In the genomic region with DNA sequence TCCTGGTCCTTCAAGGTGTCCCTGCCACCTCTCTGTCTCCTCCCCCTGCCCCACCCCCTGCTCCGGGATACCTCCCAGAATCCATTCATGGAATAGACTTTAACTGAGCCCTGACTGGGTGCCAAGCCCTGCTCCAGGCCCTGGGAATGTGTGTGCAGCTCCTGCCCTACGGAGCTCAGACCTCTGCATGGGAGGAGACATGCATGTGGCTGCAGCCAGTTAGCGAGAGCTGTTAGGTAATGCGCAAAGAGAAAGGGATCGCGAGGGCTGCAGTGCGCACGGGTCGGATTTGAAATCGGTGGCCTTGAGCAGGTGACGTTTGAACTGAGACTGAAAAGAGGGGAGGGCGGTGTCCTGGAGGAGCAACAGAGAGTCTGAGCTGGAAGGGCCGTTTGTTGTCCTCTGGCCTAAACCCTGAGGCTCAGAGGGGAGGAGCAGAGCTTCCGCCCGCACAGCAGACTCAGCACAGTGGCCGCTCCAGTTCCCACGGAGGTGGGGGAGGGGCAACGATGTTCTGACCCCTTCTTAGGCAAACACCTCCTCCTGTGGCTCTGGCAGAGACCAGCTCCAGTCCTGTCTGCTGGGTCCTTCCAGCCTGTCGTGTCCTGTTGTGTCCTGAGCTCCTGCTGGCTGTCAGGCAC, we compare ENCODE assay signal across 1 cellular context.
A peak's percentile ranks its signal among the peaks of the same experiment; 100 is the strongest.
TF ChIP-seq lines count a peak whose summit lies in the region.

No MANE protein-coding gene starts in this region.

TF ChIP-seq in HepG2, 621 proteins besides CTCF, POLR2A, EP300 and RAD21 (continued from another document and continues in another):
- TF ChIP-seq, protein P1, sequence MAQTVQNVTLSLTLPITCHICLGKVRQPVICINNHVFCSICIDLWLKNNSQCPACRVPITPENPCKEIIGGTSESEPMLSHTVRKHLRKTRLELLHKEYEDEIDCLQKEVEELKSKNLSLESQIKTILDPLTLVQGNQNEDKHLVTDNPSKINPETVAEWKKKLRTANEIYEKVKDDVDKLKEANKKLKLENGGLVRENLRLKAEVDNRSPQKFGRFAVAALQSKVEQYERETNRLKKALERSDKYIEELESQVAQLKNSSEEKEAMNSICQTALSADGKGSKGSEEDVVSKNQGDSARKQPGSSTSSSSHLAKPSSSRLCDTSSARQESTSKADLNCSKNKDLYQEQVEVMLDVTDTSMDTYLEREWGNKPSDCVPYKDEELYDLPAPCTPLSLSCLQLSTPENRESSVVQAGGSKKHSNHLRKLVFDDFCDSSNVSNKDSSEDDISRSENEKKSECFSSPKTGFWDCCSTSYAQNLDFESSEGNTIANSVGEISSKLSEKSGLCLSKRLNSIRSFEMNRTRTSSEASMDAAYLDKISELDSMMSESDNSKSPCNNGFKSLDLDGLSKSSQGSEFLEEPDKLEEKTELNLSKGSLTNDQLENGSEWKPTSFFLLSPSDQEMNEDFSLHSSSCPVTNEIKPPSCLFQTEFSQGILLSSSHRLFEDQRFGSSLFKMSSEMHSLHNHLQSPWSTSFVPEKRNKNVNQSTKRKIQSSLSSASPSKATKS (CRISPR knock-in tag; IDR thresholded peaks at IDR 0.05) = no peak
- no peak for TF ChIP-seq CHCHD3 (CRISPR knock-in tag; IDR thresholded peaks at IDR 0.05)
- TF ChIP-seq, protein P2, sequence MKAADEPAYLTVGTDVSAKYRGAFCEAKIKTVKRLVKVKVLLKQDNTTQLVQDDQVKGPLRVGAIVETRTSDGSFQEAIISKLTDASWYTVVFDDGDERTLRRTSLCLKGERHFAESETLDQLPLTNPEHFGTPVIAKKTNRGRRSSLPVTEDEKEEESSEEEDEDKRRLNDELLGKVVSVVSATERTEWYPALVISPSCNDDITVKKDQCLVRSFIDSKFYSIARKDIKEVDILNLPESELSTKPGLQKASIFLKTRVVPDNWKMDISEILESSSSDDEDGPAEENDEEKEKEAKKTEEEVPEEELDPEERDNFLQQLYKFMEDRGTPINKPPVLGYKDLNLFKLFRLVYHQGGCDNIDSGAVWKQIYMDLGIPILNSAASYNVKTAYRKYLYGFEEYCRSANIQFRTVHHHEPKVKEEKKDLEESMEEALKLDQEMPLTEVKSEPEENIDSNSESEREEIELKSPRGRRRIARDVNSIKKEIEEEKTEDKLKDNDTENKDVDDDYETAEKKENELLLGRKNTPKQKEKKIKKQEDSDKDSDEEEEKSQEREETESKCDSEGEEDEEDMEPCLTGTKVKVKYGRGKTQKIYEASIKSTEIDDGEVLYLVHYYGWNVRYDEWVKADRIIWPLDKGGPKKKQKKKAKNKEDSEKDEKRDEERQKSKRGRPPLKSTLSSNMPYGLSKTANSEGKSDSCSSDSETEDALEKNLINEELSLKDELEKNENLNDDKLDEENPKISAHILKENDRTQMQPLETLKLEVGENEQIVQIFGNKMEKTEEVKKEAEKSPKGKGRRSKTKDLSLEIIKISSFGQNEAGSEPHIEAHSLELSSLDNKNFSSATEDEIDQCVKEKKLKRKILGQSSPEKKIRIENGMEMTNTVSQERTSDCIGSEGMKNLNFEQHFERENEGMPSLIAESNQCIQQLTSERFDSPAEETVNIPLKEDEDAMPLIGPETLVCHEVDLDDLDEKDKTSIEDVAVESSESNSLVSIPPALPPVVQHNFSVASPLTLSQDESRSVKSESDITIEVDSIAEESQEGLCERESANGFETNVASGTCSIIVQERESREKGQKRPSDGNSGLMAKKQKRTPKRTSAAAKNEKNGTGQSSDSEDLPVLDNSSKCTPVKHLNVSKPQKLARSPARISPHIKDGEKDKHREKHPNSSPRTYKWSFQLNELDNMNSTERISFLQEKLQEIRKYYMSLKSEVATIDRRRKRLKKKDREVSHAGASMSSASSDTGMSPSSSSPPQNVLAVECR (CRISPR knock-in tag; IDR thresholded peaks at IDR 0.05; ENCODE audit: borderline replicate concordance) = peak; percentile 55; the same call in 1 of the 2 replicates
- TF ChIP-seq NR3C1 (CRISPR knock-in tag; IDR thresholded peaks at IDR 0.05) = no peak
- TF ChIP-seq TEAD3 (CRISPR knock-in tag; optimal IDR thresholded peaks at IDR 0.05; ENCODE audit: borderline replicate concordance) = no peak
- TF ChIP-seq ZNF253 (CRISPR knock-in tag; IDR thresholded peaks at IDR 0.05; ENCODE audit: borderline replicate concordance) = no peak
- TF ChIP-seq ZFP36 (IDR thresholded peaks at IDR 0.05; ENCODE audit: borderline replicate concordance, low read depth, low read length, partially characterized antibody) = no peak
- TF ChIP-seq, protein P3, sequence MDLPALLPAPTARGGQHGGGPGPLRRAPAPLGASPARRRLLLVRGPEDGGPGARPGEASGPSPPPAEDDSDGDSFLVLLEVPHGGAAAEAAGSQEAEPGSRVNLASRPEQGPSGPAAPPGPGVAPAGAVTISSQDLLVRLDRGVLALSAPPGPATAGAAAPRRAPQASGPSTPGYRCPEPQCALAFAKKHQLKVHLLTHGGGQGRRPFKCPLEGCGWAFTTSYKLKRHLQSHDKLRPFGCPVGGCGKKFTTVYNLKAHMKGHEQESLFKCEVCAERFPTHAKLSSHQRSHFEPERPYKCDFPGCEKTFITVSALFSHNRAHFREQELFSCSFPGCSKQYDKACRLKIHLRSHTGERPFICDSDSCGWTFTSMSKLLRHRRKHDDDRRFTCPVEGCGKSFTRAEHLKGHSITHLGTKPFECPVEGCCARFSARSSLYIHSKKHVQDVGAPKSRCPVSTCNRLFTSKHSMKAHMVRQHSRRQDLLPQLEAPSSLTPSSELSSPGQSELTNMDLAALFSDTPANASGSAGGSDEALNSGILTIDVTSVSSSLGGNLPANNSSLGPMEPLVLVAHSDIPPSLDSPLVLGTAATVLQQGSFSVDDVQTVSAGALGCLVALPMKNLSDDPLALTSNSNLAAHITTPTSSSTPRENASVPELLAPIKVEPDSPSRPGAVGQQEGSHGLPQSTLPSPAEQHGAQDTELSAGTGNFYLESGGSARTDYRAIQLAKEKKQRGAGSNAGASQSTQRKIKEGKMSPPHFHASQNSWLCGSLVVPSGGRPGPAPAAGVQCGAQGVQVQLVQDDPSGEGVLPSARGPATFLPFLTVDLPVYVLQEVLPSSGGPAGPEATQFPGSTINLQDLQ (CRISPR knock-in tag; IDR thresholded peaks at IDR 0.05) = 0 out of 2 replicates have a peak, but pooled peaks have one; percentile 67
- TF ChIP-seq, protein P4, sequence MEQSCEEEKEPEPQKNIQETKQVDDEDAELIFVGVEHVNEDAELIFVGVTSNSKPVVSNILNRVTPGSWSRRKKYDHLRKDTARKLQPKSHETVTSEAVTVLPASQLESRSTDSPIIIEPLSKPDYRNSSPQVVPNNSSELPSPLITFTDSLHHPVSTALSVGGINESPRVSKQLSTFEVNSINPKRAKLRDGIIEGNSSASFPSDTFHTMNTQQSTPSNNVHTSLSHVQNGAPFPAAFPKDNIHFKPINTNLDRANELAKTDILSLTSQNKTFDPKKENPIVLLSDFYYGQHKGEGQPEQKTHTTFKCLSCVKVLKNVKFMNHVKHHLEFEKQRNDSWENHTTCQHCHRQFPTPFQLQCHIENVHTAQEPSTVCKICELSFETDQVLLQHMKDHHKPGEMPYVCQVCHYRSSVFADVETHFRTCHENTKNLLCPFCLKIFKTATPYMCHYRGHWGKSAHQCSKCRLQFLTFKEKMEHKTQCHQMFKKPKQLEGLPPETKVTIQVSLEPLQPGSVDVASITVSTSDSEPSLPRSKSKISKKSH (CRISPR knock-in tag; IDR thresholded peaks at IDR 0.05; ENCODE audit: borderline replicate concordance) = no peak; the same call in 1 of the 2 replicates
- no peak for TF ChIP-seq ZNF891 (CRISPR knock-in tag; IDR thresholded peaks at IDR 0.05)
- no peak for TF ChIP-seq AGO2 (optimal IDR thresholded peaks at IDR 0.05; ENCODE audit: low read depth, low read length)
- TF ChIP-seq, protein P5, sequence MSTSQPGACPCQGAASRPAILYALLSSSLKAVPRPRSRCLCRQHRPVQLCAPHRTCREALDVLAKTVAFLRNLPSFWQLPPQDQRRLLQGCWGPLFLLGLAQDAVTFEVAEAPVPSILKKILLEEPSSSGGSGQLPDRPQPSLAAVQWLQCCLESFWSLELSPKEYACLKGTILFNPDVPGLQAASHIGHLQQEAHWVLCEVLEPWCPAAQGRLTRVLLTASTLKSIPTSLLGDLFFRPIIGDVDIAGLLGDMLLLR (CRISPR knock-in tag; IDR thresholded peaks at IDR 0.05) = no peak
- TF ChIP-seq, protein P6, sequence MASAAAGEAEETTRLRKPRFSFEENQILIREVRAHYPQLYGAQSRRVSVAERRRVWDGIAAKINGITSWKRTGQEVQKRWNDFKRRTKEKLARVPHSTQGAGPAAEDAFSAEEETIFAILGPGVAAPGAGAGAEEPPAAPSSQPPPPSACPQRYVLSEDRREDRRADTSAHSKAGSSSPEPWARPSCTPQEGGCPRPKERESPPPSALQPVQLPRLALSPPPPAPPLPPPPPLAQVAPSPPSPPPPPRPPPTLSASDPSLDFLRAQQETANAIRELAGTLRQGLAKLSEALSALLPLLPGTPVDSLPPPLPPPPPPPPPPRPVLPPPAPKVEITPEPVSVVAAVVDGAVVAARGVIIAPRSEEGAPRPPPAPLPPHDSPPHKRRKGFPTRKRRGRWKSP (CRISPR knock-in tag; IDR thresholded peaks at IDR 0.05) = peak; percentile 78; the same call in 1 of the 2 replicates
- TF ChIP-seq, protein P7, sequence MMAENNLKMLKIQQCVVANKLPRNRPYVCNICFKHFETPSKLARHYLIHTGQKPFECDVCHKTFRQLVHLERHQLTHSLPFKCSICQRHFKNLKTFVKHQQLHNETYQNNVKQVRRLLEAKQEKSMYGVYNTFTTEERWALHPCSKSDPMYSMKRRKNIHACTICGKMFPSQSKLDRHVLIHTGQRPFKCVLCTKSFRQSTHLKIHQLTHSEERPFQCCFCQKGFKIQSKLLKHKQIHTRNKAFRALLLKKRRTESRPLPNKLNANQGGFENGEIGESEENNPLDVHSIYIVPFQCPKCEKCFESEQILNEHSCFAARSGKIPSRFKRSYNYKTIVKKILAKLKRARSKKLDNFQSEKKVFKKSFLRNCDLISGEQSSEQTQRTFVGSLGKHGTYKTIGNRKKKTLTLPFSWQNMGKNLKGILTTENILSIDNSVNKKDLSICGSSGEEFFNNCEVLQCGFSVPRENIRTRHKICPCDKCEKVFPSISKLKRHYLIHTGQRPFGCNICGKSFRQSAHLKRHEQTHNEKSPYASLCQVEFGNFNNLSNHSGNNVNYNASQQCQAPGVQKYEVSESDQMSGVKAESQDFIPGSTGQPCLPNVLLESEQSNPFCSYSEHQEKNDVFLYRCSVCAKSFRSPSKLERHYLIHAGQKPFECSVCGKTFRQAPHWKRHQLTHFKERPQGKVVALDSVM (CRISPR knock-in tag; IDR thresholded peaks at IDR 0.05) = peak; percentile 56; the same call in 1 of the 2 replicates
- TF ChIP-seq, protein P8, sequence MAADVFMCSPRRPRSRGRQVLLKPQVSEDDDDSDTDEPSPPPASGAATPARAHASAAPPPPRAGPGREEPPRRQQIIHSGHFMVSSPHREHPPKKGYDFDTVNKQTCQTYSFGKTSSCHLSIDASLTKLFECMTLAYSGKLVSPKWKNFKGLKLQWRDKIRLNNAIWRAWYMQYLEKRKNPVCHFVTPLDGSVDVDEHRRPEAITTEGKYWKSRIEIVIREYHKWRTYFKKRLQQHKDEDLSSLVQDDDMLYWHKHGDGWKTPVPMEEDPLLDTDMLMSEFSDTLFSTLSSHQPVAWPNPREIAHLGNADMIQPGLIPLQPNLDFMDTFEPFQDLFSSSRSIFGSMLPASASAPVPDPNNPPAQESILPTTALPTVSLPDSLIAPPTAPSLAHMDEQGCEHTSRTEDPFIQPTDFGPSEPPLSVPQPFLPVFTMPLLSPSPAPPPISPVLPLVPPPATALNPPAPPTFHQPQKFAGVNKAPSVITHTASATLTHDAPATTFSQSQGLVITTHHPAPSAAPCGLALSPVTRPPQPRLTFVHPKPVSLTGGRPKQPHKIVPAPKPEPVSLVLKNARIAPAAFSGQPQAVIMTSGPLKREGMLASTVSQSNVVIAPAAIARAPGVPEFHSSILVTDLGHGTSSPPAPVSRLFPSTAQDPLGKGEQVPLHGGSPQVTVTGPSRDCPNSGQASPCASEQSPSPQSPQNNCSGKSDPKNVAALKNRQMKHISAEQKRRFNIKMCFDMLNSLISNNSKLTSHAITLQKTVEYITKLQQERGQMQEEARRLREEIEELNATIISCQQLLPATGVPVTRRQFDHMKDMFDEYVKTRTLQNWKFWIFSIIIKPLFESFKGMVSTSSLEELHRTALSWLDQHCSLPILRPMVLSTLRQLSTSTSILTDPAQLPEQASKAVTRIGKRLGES (CRISPR knock-in tag; IDR thresholded peaks at IDR 0.05; ENCODE audit: borderline replicate concordance) = no peak
- TF ChIP-seq YEATS4 (CRISPR knock-in tag; IDR thresholded peaks at IDR 0.05; ENCODE audit: borderline replicate concordance) = peak; percentile 46
- no peak for TF ChIP-seq LCORL (IDR thresholded peaks at IDR 0.05)
- TF ChIP-seq LCORL (CRISPR knock-in tag; IDR thresholded peaks at IDR 0.05) = peak; percentile 69; the same call in 1 of the 2 replicates
- TF ChIP-seq ZNF3 (CRISPR knock-in tag; IDR thresholded peaks at IDR 0.05) = no peak; the same call in 1 of the 2 replicates
- TF ChIP-seq, protein P9, sequence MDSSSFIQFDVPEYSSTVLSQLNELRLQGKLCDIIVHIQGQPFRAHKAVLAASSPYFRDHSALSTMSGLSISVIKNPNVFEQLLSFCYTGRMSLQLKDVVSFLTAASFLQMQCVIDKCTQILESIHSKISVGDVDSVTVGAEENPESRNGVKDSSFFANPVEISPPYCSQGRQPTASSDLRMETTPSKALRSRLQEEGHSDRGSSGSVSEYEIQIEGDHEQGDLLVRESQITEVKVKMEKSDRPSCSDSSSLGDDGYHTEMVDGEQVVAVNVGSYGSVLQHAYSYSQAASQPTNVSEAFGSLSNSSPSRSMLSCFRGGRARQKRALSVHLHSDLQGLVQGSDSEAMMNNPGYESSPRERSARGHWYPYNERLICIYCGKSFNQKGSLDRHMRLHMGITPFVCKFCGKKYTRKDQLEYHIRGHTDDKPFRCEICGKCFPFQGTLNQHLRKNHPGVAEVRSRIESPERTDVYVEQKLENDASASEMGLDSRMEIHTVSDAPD (CRISPR knock-in tag; IDR thresholded peaks at IDR 0.05) = peak; percentile 57; the same call in 1 of the 2 replicates
- TF ChIP-seq, protein P10, sequence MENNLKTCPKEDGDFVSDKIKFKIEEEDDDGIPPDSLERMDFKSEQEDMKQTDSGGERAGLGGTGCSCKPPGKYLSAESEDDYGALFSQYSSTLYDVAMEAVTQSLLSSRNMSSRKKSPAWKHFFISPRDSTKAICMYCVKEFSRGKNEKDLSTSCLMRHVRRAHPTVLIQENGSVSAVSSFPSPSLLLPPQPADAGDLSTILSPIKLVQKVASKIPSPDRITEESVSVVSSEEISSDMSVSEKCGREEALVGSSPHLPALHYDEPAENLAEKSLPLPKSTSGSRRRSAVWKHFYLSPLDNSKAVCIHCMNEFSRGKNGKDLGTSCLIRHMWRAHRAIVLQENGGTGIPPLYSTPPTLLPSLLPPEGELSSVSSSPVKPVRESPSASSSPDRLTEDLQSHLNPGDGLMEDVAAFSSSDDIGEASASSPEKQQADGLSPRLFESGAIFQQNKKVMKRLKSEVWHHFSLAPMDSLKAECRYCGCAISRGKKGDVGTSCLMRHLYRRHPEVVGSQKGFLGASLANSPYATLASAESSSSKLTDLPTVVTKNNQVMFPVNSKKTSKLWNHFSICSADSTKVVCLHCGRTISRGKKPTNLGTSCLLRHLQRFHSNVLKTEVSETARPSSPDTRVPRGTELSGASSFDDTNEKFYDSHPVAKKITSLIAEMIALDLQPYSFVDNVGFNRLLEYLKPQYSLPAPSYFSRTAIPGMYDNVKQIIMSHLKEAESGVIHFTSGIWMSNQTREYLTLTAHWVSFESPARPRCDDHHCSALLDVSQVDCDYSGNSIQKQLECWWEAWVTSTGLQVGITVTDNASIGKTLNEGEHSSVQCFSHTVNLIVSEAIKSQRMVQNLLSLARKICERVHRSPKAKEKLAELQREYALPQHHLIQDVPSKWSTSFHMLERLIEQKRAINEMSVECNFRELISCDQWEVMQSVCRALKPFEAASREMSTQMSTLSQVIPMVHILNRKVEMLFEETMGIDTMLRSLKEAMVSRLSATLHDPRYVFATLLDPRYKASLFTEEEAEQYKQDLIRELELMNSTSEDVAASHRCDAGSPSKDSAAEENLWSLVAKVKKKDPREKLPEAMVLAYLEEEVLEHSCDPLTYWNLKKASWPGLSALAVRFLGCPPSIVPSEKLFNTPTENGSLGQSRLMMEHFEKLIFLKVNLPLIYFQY (CRISPR knock-in tag; IDR thresholded peaks at IDR 0.05; ENCODE audit: borderline replicate concordance) = no peak
- TF ChIP-seq ZNF143 (CRISPR knock-in tag; IDR thresholded peaks at IDR 0.05) = 0 out of 2 replicates have a peak, but pooled peaks have one; percentile 43
- TF ChIP-seq PHF21A (CRISPR knock-in tag; IDR thresholded peaks at IDR 0.05) = peak; percentile 93
- TF ChIP-seq ZNF282 (IDR thresholded peaks at IDR 0.05; ENCODE audit: partially characterized antibody) = no peak
